Comparison of ENCODE assay signal across 1 cellular context in the genomic region with DNA sequence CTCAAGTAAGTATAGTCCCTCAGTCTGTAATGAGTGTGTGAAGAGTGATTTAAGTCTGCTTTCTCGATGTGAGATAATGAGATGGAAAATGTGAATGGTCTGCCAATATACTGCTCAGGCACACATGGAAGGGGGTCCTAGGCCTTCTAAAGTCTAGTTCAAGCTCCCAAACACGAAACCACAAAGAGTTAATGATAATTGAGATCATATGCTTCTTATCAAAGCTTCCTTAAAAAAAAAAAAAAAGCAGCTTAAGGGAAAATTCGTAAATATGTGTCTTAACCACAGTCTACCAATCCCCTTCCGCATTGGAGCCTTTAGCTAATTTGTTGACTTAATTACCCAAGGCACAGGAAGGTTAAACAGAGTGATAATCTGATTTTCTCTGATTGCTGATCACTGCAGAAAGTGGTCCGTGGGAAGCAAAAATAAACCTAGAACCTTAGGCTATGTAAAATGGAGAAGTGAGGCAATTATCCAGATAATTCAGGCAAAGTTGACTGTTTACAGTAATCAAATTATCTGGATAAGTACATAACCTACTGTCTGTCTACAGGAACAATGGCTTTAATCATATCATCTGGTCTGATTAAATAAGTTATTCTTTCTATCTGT.
TF ChIP-seq lines count a peak whose summit lies in the region.

No MANE protein-coding gene starts in this region.

TF ChIP-seq in SK-N-SH treated with all-trans-retinoic acid at 6 μM for 48 hours, 23 proteins besides CTCF, POLR2A, EP300 and RAD21 (continued from another document):
- TF ChIP-seq, protein P1, sequence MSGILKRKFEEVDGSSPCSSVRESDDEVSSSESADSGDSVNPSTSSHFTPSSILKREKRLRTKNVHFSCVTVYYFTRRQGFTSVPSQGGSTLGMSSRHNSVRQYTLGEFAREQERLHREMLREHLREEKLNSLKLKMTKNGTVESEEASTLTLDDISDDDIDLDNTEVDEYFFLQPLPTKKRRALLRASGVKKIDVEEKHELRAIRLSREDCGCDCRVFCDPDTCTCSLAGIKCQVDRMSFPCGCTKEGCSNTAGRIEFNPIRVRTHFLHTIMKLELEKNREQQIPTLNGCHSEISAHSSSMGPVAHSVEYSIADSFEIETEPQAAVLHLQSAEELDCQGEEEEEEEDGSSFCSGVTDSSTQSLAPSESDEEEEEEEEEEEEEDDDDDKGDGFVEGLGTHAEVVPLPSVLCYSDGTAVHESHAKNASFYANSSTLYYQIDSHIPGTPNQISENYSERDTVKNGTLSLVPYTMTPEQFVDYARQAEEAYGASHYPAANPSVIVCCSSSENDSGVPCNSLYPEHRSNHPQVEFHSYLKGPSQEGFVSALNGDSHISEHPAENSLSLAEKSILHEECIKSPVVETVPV (CRISPR knock-in tag; IDR thresholded peaks at IDR 0.05): peak; percentile 85
- peak; percentile 39; the same call in 1 of the 2 replicates for TF ChIP-seq ZNF8 (CRISPR knock-in tag; IDR thresholded peaks at IDR 0.05)
- TF ChIP-seq ZNF565 (CRISPR knock-in tag; conservative IDR thresholded peaks at IDR 0.05; ENCODE audit: low read depth): 0 out of 2 replicates have a peak, but pooled peaks have one; percentile 67
- TF ChIP-seq SNAI2 (CRISPR knock-in tag; IDR thresholded peaks at IDR 0.05): 0 out of 2 replicates have a peak, but pooled peaks have one; percentile 29
- TF ChIP-seq, protein P2, sequence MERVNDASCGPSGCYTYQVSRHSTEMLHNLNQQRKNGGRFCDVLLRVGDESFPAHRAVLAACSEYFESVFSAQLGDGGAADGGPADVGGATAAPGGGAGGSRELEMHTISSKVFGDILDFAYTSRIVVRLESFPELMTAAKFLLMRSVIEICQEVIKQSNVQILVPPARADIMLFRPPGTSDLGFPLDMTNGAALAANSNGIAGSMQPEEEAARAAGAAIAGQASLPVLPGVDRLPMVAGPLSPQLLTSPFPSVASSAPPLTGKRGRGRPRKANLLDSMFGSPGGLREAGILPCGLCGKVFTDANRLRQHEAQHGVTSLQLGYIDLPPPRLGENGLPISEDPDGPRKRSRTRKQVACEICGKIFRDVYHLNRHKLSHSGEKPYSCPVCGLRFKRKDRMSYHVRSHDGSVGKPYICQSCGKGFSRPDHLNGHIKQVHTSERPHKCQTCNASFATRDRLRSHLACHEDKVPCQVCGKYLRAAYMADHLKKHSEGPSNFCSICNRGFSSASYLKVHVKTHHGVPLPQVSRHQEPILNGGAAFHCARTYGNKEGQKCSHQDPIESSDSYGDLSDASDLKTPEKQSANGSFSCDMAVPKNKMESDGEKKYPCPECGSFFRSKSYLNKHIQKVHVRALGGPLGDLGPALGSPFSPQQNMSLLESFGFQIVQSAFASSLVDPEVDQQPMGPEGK (CRISPR knock-in tag; IDR thresholded peaks at IDR 0.05; ENCODE audit: borderline replicate concordance): no peak
